ENCODE assay signal across 25 cellular contexts in the genomic region with DNA sequence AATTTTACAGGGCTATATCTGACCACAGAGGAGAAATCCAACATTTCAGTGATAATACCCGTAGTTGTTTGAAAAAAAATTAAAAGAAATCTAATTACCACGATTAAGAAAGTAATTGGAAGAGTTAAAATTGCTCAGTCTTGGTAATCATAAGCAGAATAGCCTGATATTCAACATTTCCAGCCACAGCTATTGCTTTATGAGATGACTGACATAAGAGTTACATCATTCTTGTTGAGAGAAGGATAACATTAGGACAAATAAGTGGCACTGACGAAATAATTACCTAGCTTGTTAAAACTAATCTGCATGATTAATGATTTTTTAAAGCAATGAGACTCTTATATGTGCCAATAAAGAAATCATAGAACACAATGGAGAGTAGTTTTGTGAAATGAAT.
"Had no signal": no experiment of that assay in that cellular context is flagged by ENCODE, and none has a peak within 500 bp of the region (broad histone marks: within the 10 kb centered on the region; RNA-seq: fewer than 3 reads in every experiment).

No MANE protein-coding gene starts in this region.

- H3K4me3 ChIP-seq: ascending aorta had no signal

- H3K27me3 ChIP-seq: ascending aorta, brain microvascular endothelial cell had no signal

- H3K27ac ChIP-seq: ascending aorta, brain microvascular endothelial cell, epithelial cell of prostate had no signal

- H3K36me3 ChIP-seq: ascending aorta, brain microvascular endothelial cell had no signal

- H3K9me3 ChIP-seq: ascending aorta had no signal

- DNase-seq: activated CD4-positive, alpha-beta memory T cell treated with anti-CD3 and anti-CD28 coated beads for 36 hours; activated CD4-positive, alpha-beta T cell treated with anti-CD3 and anti-CD28 coated beads for 36 hours; activated CD4-positive, alpha-beta T cell treated with anti-CD3 and anti-CD28 coated beads, Interleukin-2, amount 10 ng/mL, durations not matched to agents 24 days and 14 days; activated CD4-positive, CD25-positive, alpha-beta regulatory T cell; activated CD4-positive, CD25-positive, alpha-beta regulatory T cell treated with anti-CD3 and anti-CD28 coated beads, Interleukin-2, amount 50 U/mL, for 72 hours; activated CD8-positive, alpha-beta memory T cell treated with anti-CD3 and anti-CD28 coated beads, Interleukin-2, amount 10 ng/mL, durations not matched to agents 7 days and 5 days; activated CD8-positive, alpha-beta memory T cell treated with anti-CD3 and anti-CD28 coated beads, Interleukin-2, amount 50 U/mL, for 4 hours; activated CD8-positive, alpha-beta T cell treated with anti-CD3 and anti-CD28 coated beads, Interleukin-2, amount 10 ng/mL, durations not matched to agents 7 days and 5 days; activated effector memory CD4-positive, alpha-beta T cell treated with anti-CD3 and anti-CD28 coated beads, Interleukin-2, amount 50 U/mL, for 16 hours; activated naive CD4-positive, alpha-beta T cell treated with anti-CD3 and anti-CD28 coated beads, Interleukin-2, amount 10 ng/mL, durations not matched to agents 7 days and 5 days; activated naive CD8-positive, alpha-beta T cell treated with anti-CD3 and anti-CD28 coated beads, Interleukin-2, amount 10 ng/mL, durations not matched to agents 7 days and 5 days; activated T-cell treated with anti-CD3 and anti-CD28 coated beads, Interleukin-2, amount 50 U/mL, for 1 hour; activated T-cell treated with anti-CD3 and anti-CD28 coated beads, Interleukin-2, amount 50 U/mL, for 48 hours; brain microvascular endothelial cell; caudate nucleus; cortex of kidney; dermis blood vessel endothelial cell; effector CD4-positive, alpha-beta T cell; effector memory CD8-positive, alpha-beta T cell; foreskin fibroblast; head of caudate nucleus; T-helper 2 cell had no signal

- H3K4me1 ChIP-seq: ascending aorta had no signal

- ATAC-seq: activated CD4-positive, alpha-beta T cell treated with anti-CD3 and anti-CD28 coated beads for 36 hours; activated CD8-positive, alpha-beta memory T cell treated with anti-CD3 and anti-CD28 coated beads, Interleukin-2, amount 10 ng/mL, durations not matched to agents 7 days and 5 days; activated CD8-positive, alpha-beta T cell treated with anti-CD3 and anti-CD28 coated beads, Interleukin-2, amount 10 ng/mL, durations not matched to agents 7 days and 5 days; activated naive CD4-positive, alpha-beta T cell treated with anti-CD3 and anti-CD28 coated beads, Interleukin-2, amount 50 U/mL, for 72 hours; effector memory CD8-positive, alpha-beta T cell had no signal
